ENCODE assay signal across 14 cellular contexts in genomic region chr19:10237702-10238101, GRCh38. TPM values are rescaled to one million over a fixed set of nuclear protein-coding genes. Genes with fewer than 3 reads are reported as not detected.
DNase-seq lines count a peak whose midpoint lies in the region; ATAC-seq and TF ChIP-seq lines count a peak whose summit lies in the region.
"Had no signal": no experiment of that assay in that cellular context is flagged by ENCODE, and none has a peak within 500 bp of the region (broad histone marks: within the 10 kb centered on the region; RNA-seq: fewer than 3 reads in every experiment).

No MANE protein-coding gene starts in this region.

- 64% methylated on average over 6 of the region's 6 CpGs for WGBS in esophagus muscularis mucosa

- H3K4me1 ChIP-seq in esophagus muscularis mucosa = peaks cover 15 to 30% (median 22%) of the 10 kb centered on the region in 4 donors
- H3K4me1 ChIP-seq: psoas muscle had no signal

- peak overlapping the region; percentile 51 to 73 (median 68) for H3K27ac ChIP-seq in esophagus muscularis mucosa (replicated peaks in 1 of 4)
- H3K27ac ChIP-seq in skin epidermis = peak overlapping the region in 12 of 21 experiments; percentile 21 to 71 (median 47)
- H3K27ac ChIP-seq: psoas muscle had no signal

- peaks cover 19% of the 10 kb centered on the region for H3K4me1 Mint-ChIP-seq in activated naive CD4-positive, alpha-beta T cell treated with anti-CD3 and anti-CD28 coated beads for 36 hours (ENCODE audit: low read depth)

- H3K4me3 ChIP-seq in esophagus muscularis mucosa = no peak overlapping the region
- no peak overlapping the region for H3K4me3 ChIP-seq in skin epidermis
- H3K4me3 ChIP-seq: psoas muscle had no signal

- H3K36me3 Mint-ChIP-seq in activated naive CD4-positive, alpha-beta T cell treated with anti-CD3 and anti-CD28 coated beads for 36 hours (ENCODE audit: low read depth) = no peaks in the 10 kb centered on the region

- H3K9me3 ChIP-seq in esophagus muscularis mucosa = no peaks in the 10 kb centered on the region
- H3K9me3 ChIP-seq: psoas muscle had no signal

- no peaks in the 10 kb centered on the region for H3K36me3 ChIP-seq in esophagus muscularis mucosa

- no peaks in the 10 kb centered on the region for H3K27me3 Mint-ChIP-seq in activated naive CD4-positive, alpha-beta T cell treated with anti-CD3 and anti-CD28 coated beads for 36 hours (ENCODE audit: low read depth)
- H3K27me3 Mint-ChIP-seq: activated naive CD8-positive, alpha-beta T cell treated with anti-CD3 and anti-CD28 coated beads, Interleukin-2, amount 50 U/mL, for 24 hours had no signal

- no peaks in the 10 kb centered on the region for H3K27me3 ChIP-seq in esophagus muscularis mucosa

- ATAC-seq in HG02759 (IDR thresholded peaks at IDR 0.05; ENCODE audit: unreplicated experiment) = no peak
- ATAC-seq: activated naive CD8-positive, alpha-beta T cell treated with anti-CD3 and anti-CD28 coated beads, Interleukin-2, amount 50 U/mL, for 24 hours had no signal

- no peak for TF ChIP-seq POLR2A in esophagus muscularis mucosa (IDR thresholded peaks at IDR 0.05; ENCODE audit: low read depth)

- no peak overlapping the region for H3K27ac Mint-ChIP-seq in activated naive CD4-positive, alpha-beta T cell treated with anti-CD3 and anti-CD28 coated beads for 36 hours
- H3K27ac Mint-ChIP-seq: activated naive CD8-positive, alpha-beta T cell treated with anti-CD3 and anti-CD28 coated beads, Interleukin-2, amount 50 U/mL, for 24 hours had no signal

- TF ChIP-seq EP300 in esophagus muscularis mucosa (IDR thresholded peaks at IDR 0.05) = no peak

- CTCF ChIA-PET in activated naive CD4-positive, alpha-beta T cell treated with anti-CD3 and anti-CD28 coated beads for 36 hours (lab: Charles Lee) = interaction anchor here (0.7 to 2.5 kb wide), 2 partner anchors 12 to 22 kb away, joined by 4 to 13 read pairs; no protein-coding TSS in a partner anchor

- DNase-seq in NCI-H146 (lab: John Stamatoyannopoulos, UW) = peak; percentile 42
- DNase-seq in NCI-H146 treated with DMSO at 0.1 percent for 48 hours (lab: John Stamatoyannopoulos, UW; ENCODE audit: unreplicated experiment) = no peak
- peak; percentile 10 for DNase-seq in NCI-H1092 (lab: John Stamatoyannopoulos, UW)
- no peak for DNase-seq in esophagus muscularis mucosa (ENCODE audit: extremely low spot score)
- DNase-seq in activated naive CD4-positive, alpha-beta T cell treated with anti-CD3 and anti-CD28 coated beads for 36 hours = no peak
- no peak for DNase-seq in hippocampal formation (lab: John Stamatoyannopoulos, UW)
- DNase-seq: 8988T; activated naive CD8-positive, alpha-beta T cell treated with anti-CD3 and anti-CD28 coated beads, Interleukin-2, amount 50 U/mL, for 24 hours; mesendoderm; NCI-H1694; T-helper 9 cell had no signal

- no peak overlapping the region for H3K4me3 Mint-ChIP-seq in activated naive CD4-positive, alpha-beta T cell treated with anti-CD3 and anti-CD28 coated beads for 36 hours
- H3K4me3 Mint-ChIP-seq: activated naive CD8-positive, alpha-beta T cell treated with anti-CD3 and anti-CD28 coated beads, Interleukin-2, amount 50 U/mL, for 24 hours had no signal

- no peak for TF ChIP-seq CTCF in esophagus muscularis mucosa (IDR thresholded peaks at IDR 0.05)

- no peaks in the 10 kb centered on the region for H3K9me3 Mint-ChIP-seq in activated naive CD4-positive, alpha-beta T cell treated with anti-CD3 and anti-CD28 coated beads for 36 hours
- H3K9me3 Mint-ChIP-seq: activated naive CD8-positive, alpha-beta T cell treated with anti-CD3 and anti-CD28 coated beads, Interleukin-2, amount 50 U/mL, for 24 hours had no signal

- intact Hi-C loops in esophagus muscularis mucosa (cut with DNase I) = no loop called here
- intact Hi-C loops in activated naive CD4-positive, alpha-beta T cell treated with anti-CD3 and anti-CD28 coated beads for 36 hours (cut with micrococcal nuclease) = no loop called here

RNA-seq across cellular contexts. Expression of gene S1PR2, which starts 6.6 kb away (rescaled TPM):
- 10 to 100 TPM; 14.5 to 27.7 (median 20.4) TPM for total RNA-seq in esophagus muscularis mucosa
- 1 to 10 TPM; 3.4 TPM for total RNA-seq in activated naive CD4-positive, alpha-beta T cell treated with anti-CD3 and anti-CD28 coated beads for 36 hours

RNA-seq across cellular contexts. Expression of gene MRPL4, which starts 14.3 kb away (rescaled TPM):
- total RNA-seq in esophagus muscularis mucosa = 10 to 100 TPM; 39.9 to 78.0 (median 61.7) TPM
- 100 to 1,000 TPM; 115 to 116 TPM for total RNA-seq in activated naive CD4-positive, alpha-beta T cell treated with anti-CD3 and anti-CD28 coated beads for 36 hours

RNA-seq across cellular contexts. Expression of gene ICAM1, which starts 33.2 kb away (rescaled TPM):
- 10 to 100 TPM; 15.8 to 63.5 (median 18.4) TPM for total RNA-seq in esophagus muscularis mucosa
- 10 to 100 TPM; 11.5 to 12.0 TPM for total RNA-seq in activated naive CD4-positive, alpha-beta T cell treated with anti-CD3 and anti-CD28 coated beads for 36 hours

RNA-seq across cellular contexts. Expression of gene DNMT1, which starts 42.9 kb away (rescaled TPM):
- 10 to 100 TPM; 20.8 to 51.4 (median 34.8) TPM for total RNA-seq in esophagus muscularis mucosa
- total RNA-seq in activated naive CD4-positive, alpha-beta T cell treated with anti-CD3 and anti-CD28 coated beads for 36 hours = 100 to 1,000 TPM; 365 to 371 TPM

RNA-seq across cellular contexts. Expression of gene ICAM4, which starts 49.1 kb away (rescaled TPM):
- total RNA-seq in esophagus muscularis mucosa = under 1 TPM in 3 of 4 donors, not detected in 1; 0.29 to 0.78 (median 0.66) TPM
- total RNA-seq in activated naive CD4-positive, alpha-beta T cell treated with anti-CD3 and anti-CD28 coated beads for 36 hours = not detected

Comparison
In these comparisons a context has a peak if more than half of its experiments do, and no peak if none do; other contexts are left out.
1. DNase-seq: peak in NCI-H146 (single experiment) and NCI-H1092 (single experiment); none in NCI-H146 treated with DMSO at 0.1 percent for 48 hours (single experiment), esophagus muscularis mucosa (single experiment), activated naive CD4-positive, alpha-beta T cell treated with anti-CD3 and anti-CD28 coated beads for 36 hours (single experiment) and hippocampal formation (0 of 2).